Comparison of ENCODE assay signal across 9 cellular contexts in the genomic region with DNA sequence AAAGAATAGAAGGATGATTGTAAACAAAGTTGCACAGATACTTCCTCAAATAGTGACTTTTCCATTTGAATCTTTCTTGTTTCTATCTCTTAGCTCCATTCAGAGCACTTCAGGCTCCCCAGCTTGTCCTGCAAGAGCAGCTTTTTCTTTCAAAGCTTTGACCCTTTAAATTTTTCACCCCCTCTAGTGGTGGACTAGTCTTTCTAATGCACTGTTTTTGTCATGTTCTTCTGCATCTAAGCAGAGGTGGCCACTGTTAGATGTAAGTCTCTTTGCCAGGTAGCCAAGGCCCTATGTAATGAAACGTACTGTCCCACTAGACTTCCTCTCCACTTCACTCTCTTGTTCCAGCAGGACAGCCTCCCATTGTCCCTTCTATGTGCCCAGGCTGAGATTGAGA.
DNase-seq lines count a peak whose midpoint lies in the region; ATAC-seq and TF ChIP-seq lines count a peak whose summit lies in the region.
"Had no signal": no experiment of that assay in that cellular context is flagged by ENCODE, and none has a peak within 500 bp of the region (broad histone marks: within the 10 kb centered on the region; RNA-seq: fewer than 3 reads in every experiment).

No MANE protein-coding gene starts in this region.

- peaks cover 14 to 22% (median 19%) of the 10 kb centered on the region in 5 experiments for H3K9me3 Mint-ChIP-seq in brain

- H2BK15ac ChIP-seq in IMR-90 (ENCODE audit: low read depth, low read length): no peak overlapping the region

- DNase-seq in EH (ENCODE audit: low read depth): peak; percentile 38
- DNase-seq in IMR-90: peak; percentile 33
- DNase-seq in myocyte (ENCODE audit: low read depth): peak; percentile 26
- DNase-seq in hippocampal formation (lab: John Stamatoyannopoulos, UW): no peak

- no peak overlapping the region for H4K8ac ChIP-seq in IMR-90 (ENCODE audit: low read depth in 2 of 2, low read length in 2 of 2)

- no peak overlapping the region for H2AK5ac ChIP-seq in IMR-90 (ENCODE audit: low read depth, low read length)

- POLR2A ChIA-PET in IMR-90 (lab: Charles Lee; ENCODE audit: unreplicated experiment): no interaction called here

- H3K4me2 ChIP-seq in IMR-90 (ENCODE audit: low read depth, low read length): no peak overlapping the region

- no peak overlapping the region for H2BK5ac ChIP-seq in IMR-90 (ENCODE audit: low read depth, low read length, poor library complexity, severe bottlenecking)

- no peaks in the 10 kb centered on the region for H4K20me1 ChIP-seq in IMR-90 (ENCODE audit: insufficient read depth, low read length)

- H3K4me3 Mint-ChIP-seq in brain: no peak overlapping the region
- H3K4me3 Mint-ChIP-seq: IgD-negative memory B cell had no signal

- no peak; the same call in 1 of the 2 replicates for TF ChIP-seq RAD21 in IMR-90 (IDR thresholded peaks at IDR 0.05; ENCODE audit: low read length)

- no peak overlapping the region for H2AK9ac ChIP-seq in IMR-90 (replicated peaks; ENCODE audit: low read depth, low read length, poor library complexity)

- H3K4me1 ChIP-seq in IMR-90 (ENCODE audit: control insufficient read depth, insufficient read depth, low read length): no peaks in the 10 kb centered on the region

- no peaks in the 10 kb centered on the region for H3K4me1 Mint-ChIP-seq in brain
- H3K4me1 Mint-ChIP-seq: IgD-negative memory B cell had no signal

- H3K56ac ChIP-seq in IMR-90 (ENCODE audit: extremely low read depth, insufficient read depth, low read length): no peak overlapping the region

- WGBS in IMR-90 (ENCODE audit: extremely low coverage in 2 of 2, insufficient read length in 1 of 2), 2 experiments: no CpG with 5 or more reads among the region's 1 CpG

- no peak overlapping the region for H3K27ac Mint-ChIP-seq in brain
- H3K27ac Mint-ChIP-seq: IgD-negative memory B cell had no signal

- H2AFZ ChIP-seq in IMR-90 (replicated peaks; ENCODE audit: low read length, poor library complexity): no peak overlapping the region

- no peak overlapping the region for H3K23ac ChIP-seq in IMR-90 (ENCODE audit: low read depth, low read length)

- dilution Hi-C loops in IMR-90 (cut with HindIII; ENCODE audit: low sequenced_read_pairs, unreplicated experiment): no loop called here

- H3K36me3 ChIP-seq in IMR-90 (ENCODE audit: control insufficient read depth, insufficient read depth, low read length): no peaks in the 10 kb centered on the region

- H2BK120ac ChIP-seq in IMR-90 (ENCODE audit: low read depth, low read length): no peak overlapping the region

- H3K14ac ChIP-seq in IMR-90 (replicated peaks; ENCODE audit: low read depth, low read length): no peak overlapping the region

- no peaks in the 10 kb centered on the region for H3K9me1 ChIP-seq in IMR-90 (ENCODE audit: insufficient read depth, low read length)

- H3K27me3 Mint-ChIP-seq in brain: peaks cover 4% of the 10 kb centered on the region
- H3K27me3 Mint-ChIP-seq: IgD-negative memory B cell had no signal

- in situ Hi-C loops in IMR-90 (cut with MboI; ENCODE audit: low sequenced_read_pairs): no loop called here

- no peak overlapping the region for H3K9ac ChIP-seq in IMR-90 (ENCODE audit: low read depth, low read length)

- no peak for TF ChIP-seq POLR2A in IMR-90 (IDR thresholded peaks at IDR 0.05; ENCODE audit: low read depth, low read length)

- peaks cover 4% of the 10 kb centered on the region; the same call in 1 of the 2 replicates for H3K27me3 ChIP-seq in IMR-90 (ENCODE audit: control insufficient read depth, insufficient read depth, low read length)

- ATAC-seq in IMR-90 (ENCODE audit: low read depth) (peak; percentile 64), GM19023 (IDR thresholded peaks at IDR 0.05; ENCODE audit: unreplicated experiment) (no peak), GM19324 (IDR thresholded peaks at IDR 0.05; ENCODE audit: low FRiP score, unreplicated experiment) (no peak)
- ATAC-seq in activated CD4-positive, CD25-positive, alpha-beta regulatory T cell treated with anti-CD3 and anti-CD28 coated beads, Interleukin-2, amount 50 U/mL, for 24 hours: no peak

- no peak overlapping the region for H2BK20ac ChIP-seq in IMR-90 (ENCODE audit: low read depth, low read length)

- H3K27ac ChIP-seq in IMR-90 (ENCODE audit: insufficient read depth, low read length): no peak overlapping the region

- TF ChIP-seq CTCF in IMR-90 (conservative IDR thresholded peaks at IDR 0.05; ENCODE audit: low read depth, low read length): peak; percentile 42
- peak; percentile 31 to 35 for TF ChIP-seq CTCF in brain (conservative IDR thresholded peaks at IDR 0.05)

- no peak overlapping the region for H3K4me3 ChIP-seq in IMR-90 (ENCODE audit: insufficient read depth, low read depth, low read length)

- intact Hi-C loops in IMR-90 (cut with micrococcal nuclease): loop anchor here (1.0 to 2.0 kb wide), 2 partner anchors 62 to 695 kb away; no protein-coding TSS in a partner anchor

- no peak overlapping the region for H4K91ac ChIP-seq in IMR-90 (ENCODE audit: insufficient read depth, low read depth, low read length)

- H3K18ac ChIP-seq in IMR-90 (ENCODE audit: low read depth, low read length): no peak overlapping the region

- CTCF ChIA-PET in IMR-90 (lab: Yijun Ruan, JAX): interaction anchor here (0.6 to 1.7 kb wide), 10 partner anchors 8 to 695 kb away, joined by 3 to 7 read pairs (median 3); partner anchors contain the start of gene MAPKAPK3

- no peaks in the 10 kb centered on the region for H3K9me3 ChIP-seq in IMR-90 (ENCODE audit: control insufficient read depth, insufficient read depth, low read length)

- no peaks in the 10 kb centered on the region for H3K79me1 ChIP-seq in IMR-90 (ENCODE audit: low read depth in 1 of 2, low read length in 2 of 2)

- H3K4ac ChIP-seq in IMR-90 (ENCODE audit: low read depth, low read length): no peak overlapping the region

- peaks cover 82% of the 10 kb centered on the region for H3K36me3 Mint-ChIP-seq in brain

- H4K5ac ChIP-seq in IMR-90 (ENCODE audit: low read depth, low read length): no peak overlapping the region

- BruUV-seq in IMR-90 (replicated peaks; lab: Mats Ljungman, UMichigan): no TSS peak

TF ChIP-seq in IMR-90, 13 proteins besides CTCF, POLR2A, EP300 and RAD21:
- peak; percentile 47; the same call in 1 of the 2 replicates for TF ChIP-seq SMC3 (IDR thresholded peaks at IDR 0.05; ENCODE audit: low read depth, low read length)
- no peak for TF ChIP-seq MAZ (IDR thresholded peaks at IDR 0.05; ENCODE audit: borderline replicate concordance, low read depth, low read length)
- TF ChIP-seq USF2 (IDR thresholded peaks at IDR 0.05; ENCODE audit: low read depth, low read length): no peak

Comparison
In these comparisons a context has a peak if more than half of its experiments do, and no peak if none do; other contexts are left out.
1. DNase-seq: peak in EH (single experiment), IMR-90 (single experiment) and myocyte (single experiment); none in hippocampal formation (0 of 2).